In genomic region chr2:113895819-113896563, GRCh38 we compare ENCODE assay signal across 10 cellular contexts. TPM values are rescaled to one million over a fixed set of nuclear protein-coding genes. Genes with fewer than 3 reads are reported as not detected.
DNase-seq lines count a peak whose midpoint lies in the region; ATAC-seq and TF ChIP-seq lines count a peak whose summit lies in the region.
"Had no signal": no experiment of that assay in that cellular context is flagged by ENCODE, and none has a peak within 500 bp of the region (broad histone marks: within the 10 kb centered on the region; RNA-seq: fewer than 3 reads in every experiment).

No MANE protein-coding gene starts in this region.

- no peaks in the 10 kb centered on the region for H3K27me3 ChIP-seq in Panc1 (ENCODE audit: control insufficient read depth, insufficient read depth, low read length)

- CTCF ChIA-PET in activated naive CD4-positive, alpha-beta T cell treated with anti-CD3 and anti-CD28 coated beads, Interleukin-2, amount 10 ng/mL, durations not matched to agents 7 days and 5 days (lab: Charles Lee): interaction anchor here (1.3 to 2.1 kb wide), 2 partner anchors 11 to 15 kb away, joined by 3 to 8 read pairs; no protein-coding TSS in a partner anchor
- CTCF ChIA-PET in Panc1 (lab: Charles Lee): no interaction called here

- H3K36me3 Mint-ChIP-seq in activated naive CD4-positive, alpha-beta T cell treated with anti-CD3 and anti-CD28 coated beads, Interleukin-2, amount 10 ng/mL, durations not matched to agents 7 days and 5 days: peaks cover 70% of the 10 kb centered on the region
- peaks cover 66% of the 10 kb centered on the region for H3K36me3 Mint-ChIP-seq in dendritic cell treated with granulocyte-macrophage colony-stimulating factor and Interleukin-4, amounts not matched to agents 40 ng/mL and 50 ng/mL, for 4 days (ENCODE audit: low read depth)
- peaks cover 91% of the 10 kb centered on the region for H3K36me3 Mint-ChIP-seq in stimulated activated effector memory CD8-positive, alpha-beta T cell treated with anti-CD3 and anti-CD28 coated beads, Interleukin-12 subunit alpha, Interleukin-12 subunit beta, amount 100 ng/mL, for 72 hours

- DNase-seq in activated naive CD4-positive, alpha-beta T cell treated with anti-CD3 and anti-CD28 coated beads, Interleukin-2, amount 10 ng/mL, durations not matched to agents 7 days and 5 days: no peak
- DNase-seq in activated naive CD4-positive, alpha-beta T cell treated with Interleukin-2 at 50 U/mL for 16 hours: no peak
- no peak for DNase-seq in Panc1 (ENCODE audit: low read depth, low spot score)
- no peak for DNase-seq in stimulated activated effector memory CD8-positive, alpha-beta T cell treated with anti-CD3 and anti-CD28 coated beads, Interleukin-12 subunit alpha, Interleukin-12 subunit beta, amount 100 ng/mL, for 72 hours (ENCODE audit: low spot score in 2 of 2)
- no peak for DNase-seq in posterior cingulate gyrus
- no peak for DNase-seq in Ammon's horn (ENCODE audit: low spot score)
- DNase-seq in stimulated activated CD4-positive, alpha-beta T cell treated with anti-CD3 and anti-CD28 coated beads, Interleukin-2, amount 100 ng/mL, for 24 hours: no peak
- DNase-seq: activated CD4-positive, alpha-beta T cell treated with anti-CD3 and anti-CD28 coated beads for 48 hours; Right ventricle myocardium superior had no signal

- peak overlapping the region; percentile 94 for H3K4me3 Mint-ChIP-seq in activated naive CD4-positive, alpha-beta T cell treated with anti-CD3 and anti-CD28 coated beads, Interleukin-2, amount 10 ng/mL, durations not matched to agents 7 days and 5 days
- H3K4me3 Mint-ChIP-seq in dendritic cell treated with granulocyte-macrophage colony-stimulating factor and Interleukin-4, amounts not matched to agents 40 ng/mL and 50 ng/mL, for 4 days: peak overlapping the region; percentile 62
- peak overlapping the region; percentile 76 for H3K4me3 Mint-ChIP-seq in stimulated activated effector memory CD8-positive, alpha-beta T cell treated with anti-CD3 and anti-CD28 coated beads, Interleukin-12 subunit alpha, Interleukin-12 subunit beta, amount 100 ng/mL, for 72 hours

- intact Hi-C loops in Panc1 (cut with micrococcal nuclease; ENCODE audit: unreplicated experiment) (loop anchor here (2.0 kb wide), 1 partner anchor 141 kb away; no protein-coding TSS in a partner anchor), posterior cingulate gyrus (cut with DNase I) (loop anchor here (10.0 kb wide), 1 partner anchor 69 kb away; no protein-coding TSS in a partner anchor)
- intact Hi-C loops in dendritic cell treated with granulocyte-macrophage colony-stimulating factor and Interleukin-4, amounts not matched to agents 40 ng/mL and 50 ng/mL, for 4 days (cut with micrococcal nuclease): no loop called here

- peaks cover 88% of the 10 kb centered on the region for H3K4me1 Mint-ChIP-seq in activated naive CD4-positive, alpha-beta T cell treated with anti-CD3 and anti-CD28 coated beads, Interleukin-2, amount 10 ng/mL, durations not matched to agents 7 days and 5 days
- peaks cover 83% of the 10 kb centered on the region for H3K4me1 Mint-ChIP-seq in dendritic cell treated with granulocyte-macrophage colony-stimulating factor and Interleukin-4, amounts not matched to agents 40 ng/mL and 50 ng/mL, for 4 days (ENCODE audit: low read depth)
- peaks cover 87% of the 10 kb centered on the region for H3K4me1 Mint-ChIP-seq in stimulated activated effector memory CD8-positive, alpha-beta T cell treated with anti-CD3 and anti-CD28 coated beads, Interleukin-12 subunit alpha, Interleukin-12 subunit beta, amount 100 ng/mL, for 72 hours

- H3K36me3 ChIP-seq in Panc1 (ENCODE audit: control insufficient read depth, insufficient read depth, low read length): no peaks in the 10 kb centered on the region; the same call in 1 of the 2 replicates

- peak overlapping the region; percentile 56 for H3K27ac Mint-ChIP-seq in activated naive CD4-positive, alpha-beta T cell treated with anti-CD3 and anti-CD28 coated beads, Interleukin-2, amount 10 ng/mL, durations not matched to agents 7 days and 5 days
- peak overlapping the region; percentile 15 for H3K27ac Mint-ChIP-seq in dendritic cell treated with granulocyte-macrophage colony-stimulating factor and Interleukin-4, amounts not matched to agents 40 ng/mL and 50 ng/mL, for 4 days
- peak overlapping the region; percentile 65 for H3K27ac Mint-ChIP-seq in stimulated activated effector memory CD8-positive, alpha-beta T cell treated with anti-CD3 and anti-CD28 coated beads, Interleukin-12 subunit alpha, Interleukin-12 subunit beta, amount 100 ng/mL, for 72 hours

- no TSS peak for BruUV-seq in Panc1 (replicated peaks; lab: Mats Ljungman, UMichigan)

- ATAC-seq in Panc1: no peak
- peak; percentile 72 for ATAC-seq in stimulated activated effector memory CD8-positive, alpha-beta T cell treated with anti-CD3 and anti-CD28 coated beads, Interleukin-12 subunit alpha, Interleukin-12 subunit beta, amount 100 ng/mL, for 72 hours

- peaks cover 56% of the 10 kb centered on the region for H3K4me1 ChIP-seq in Panc1 (ENCODE audit: control insufficient read depth, insufficient read depth, low read length)

- POLR2A ChIA-PET in Panc1 (lab: Charles Lee): interaction anchor here (0.5 kb wide), 1 partner anchor 10 kb away, joined by 6 read pairs; no protein-coding TSS in a partner anchor

- no peak overlapping the region for H3K4me3 ChIP-seq in Panc1 (ENCODE audit: low read depth in 2 of 2, low read length in 2 of 2)

- H3K9me3 ChIP-seq in Panc1 (ENCODE audit: control insufficient read depth, insufficient read depth, low read depth, low read length): no peaks in the 10 kb centered on the region

- TF ChIP-seq CTCF in Panc1 (IDR thresholded peaks at IDR 0.05): no peak

- in situ Hi-C loops in Panc1 (cut with HindIII; ENCODE audit: low pct_unique_long_range_greater_than_20kb, low sequenced_read_pairs): no loop called here

- H3K9me3 Mint-ChIP-seq in activated naive CD4-positive, alpha-beta T cell treated with anti-CD3 and anti-CD28 coated beads, Interleukin-2, amount 10 ng/mL, durations not matched to agents 7 days and 5 days: no peaks in the 10 kb centered on the region
- H3K9me3 Mint-ChIP-seq in dendritic cell treated with granulocyte-macrophage colony-stimulating factor and Interleukin-4, amounts not matched to agents 40 ng/mL and 50 ng/mL, for 4 days: no peaks in the 10 kb centered on the region
- H3K9me3 Mint-ChIP-seq in stimulated activated effector memory CD8-positive, alpha-beta T cell treated with anti-CD3 and anti-CD28 coated beads, Interleukin-12 subunit alpha, Interleukin-12 subunit beta, amount 100 ng/mL, for 72 hours: no peaks in the 10 kb centered on the region

- no peaks in the 10 kb centered on the region for H3K27me3 Mint-ChIP-seq in activated naive CD4-positive, alpha-beta T cell treated with anti-CD3 and anti-CD28 coated beads, Interleukin-2, amount 10 ng/mL, durations not matched to agents 7 days and 5 days
- H3K27me3 Mint-ChIP-seq in dendritic cell treated with granulocyte-macrophage colony-stimulating factor and Interleukin-4, amounts not matched to agents 40 ng/mL and 50 ng/mL, for 4 days: no peaks in the 10 kb centered on the region

- H3K27ac ChIP-seq in Panc1 (ENCODE audit: low read length): 0 out of 2 replicates have a peak overlapping the region, but pooled peaks have one; percentile 9

RNA-seq across cellular contexts. Expression of gene ACTR3, which starts 6.1 kb away (rescaled TPM):
- total RNA-seq in Panc1 (2021; ENCODE audit: unreplicated experiment): 347 TPM
- 381 TPM for polyA plus RNA-seq in Panc1 (2012; ENCODE audit: insufficient read length)

Comparison
In these comparisons a context has a peak if more than half of its experiments do, and no peak if none do; other contexts are left out.
1. H3K27ac Mint-ChIP-seq: peak in every context shown above with its lines; median percentile 65 in stimulated activated effector memory CD8-positive, alpha-beta T cell treated with anti-CD3 and anti-CD28 coated beads, Interleukin-12 subunit alpha, Interleukin-12 subunit beta, amount 100 ng/mL, for 72 hours; 56 in activated naive CD4-positive, alpha-beta T cell treated with anti-CD3 and anti-CD28 coated beads, Interleukin-2, amount 10 ng/mL, durations not matched to agents 7 days and 5 days; 15 in dendritic cell treated with granulocyte-macrophage colony-stimulating factor and Interleukin-4, amounts not matched to agents 40 ng/mL and 50 ng/mL, for 4 days.